In the genomic region with DNA sequence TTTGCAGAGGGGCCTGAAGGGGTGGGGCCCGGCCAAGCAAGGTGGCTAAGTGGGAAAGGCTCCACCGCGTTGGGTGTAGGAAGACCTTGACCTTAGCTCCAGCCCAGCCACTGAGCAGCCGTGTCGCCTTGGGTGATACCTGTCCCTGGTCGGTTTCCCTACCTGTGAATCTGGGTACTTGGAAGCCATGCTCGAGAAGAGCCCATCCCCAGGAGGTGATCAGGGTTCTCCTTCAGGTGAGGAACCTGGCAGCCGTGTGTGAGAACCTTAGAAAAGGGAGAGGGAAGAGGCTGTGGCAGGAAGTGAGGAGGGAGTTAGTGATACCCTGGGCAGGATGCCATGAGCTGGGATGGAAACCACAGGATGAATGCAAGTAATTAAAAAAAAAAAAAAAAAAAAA, we compare ENCODE assay signal across 12 cellular contexts. TPM values are rescaled to one million over a fixed set of nuclear protein-coding genes. Genes with fewer than 3 reads are reported as not detected.
A peak's percentile ranks its signal among the peaks of the same experiment; 100 is the strongest.
DNase-seq lines count a peak whose midpoint lies in the region; ATAC-seq, FAIRE-seq and TF ChIP-seq lines count a peak whose summit lies in the region.
"Had no signal": no experiment of that assay in that cellular context is flagged by ENCODE, and none has a peak within 500 bp of the region (broad histone marks: within the 10 kb centered on the region; RNA-seq: fewer than 3 reads in every experiment).

No MANE protein-coding gene starts in this region.

- POLR2A ChIA-PET in A549 (lab: Yijun Ruan, JAX), result no interaction called here

- H3K36me3 Mint-ChIP-seq in activated T-helper 17 cell treated with anti-CD3 and anti-CD28 coated beads, Interleukin-2, amount 50 U/mL, for 72 hours (ENCODE audit: low read depth), result no peaks in the 10 kb centered on the region
- peaks cover 4% of the 10 kb centered on the region for H3K36me3 Mint-ChIP-seq in type B pancreatic cell

- no peak for FAIRE-seq in A549 (lab: Jason Lieb, UNC)

- DNase-seq in A549 (ENCODE audit: low read depth in 1 of 2, low spot score in 1 of 2) (no peak), HFF-Myc (ENCODE audit: extremely low read depth, low read depth) (peak; percentile 85), left cardiac atrium (peak; percentile 35), ecto neural progenitor cell (ENCODE audit: low spot score) (no peak), CD1c-positive myeloid dendritic cell (ENCODE audit: extremely low spot score) (no peak), type B pancreatic cell (ENCODE audit: extremely low spot score, unreplicated experiment) (no peak)
- DNase-seq: effector memory CD8-positive, alpha-beta T cell; mesendoderm; upper lobe of left lung had no signal

- CTCF ChIA-PET in A549 (lab: Yijun Ruan, JAX), result interaction anchor here (1.6 kb wide), 1 partner anchor 20 kb away, joined by 4 read pairs; no protein-coding TSS in a partner anchor

- peak overlapping the region; percentile 45 for H3K4me2 ChIP-seq in A549

- TF ChIP-seq RAD21 in A549 (conservative IDR thresholded peaks at IDR 0.05 in 1 of 2, IDR thresholded peaks at IDR 0.05 in 1 of 2), result no peak

- TF ChIP-seq POLR2A in A549 (IDR thresholded peaks at IDR 0.05; ENCODE audit: low read length), result no peak

- H3K9me3 ChIP-seq in A549, result peaks cover 7% of the 10 kb centered on the region; the same call in 1 of the 3 replicates
- H3K9me3 ChIP-seq: SJSA1, upper lobe of left lung had no signal

- H3K9me3 Mint-ChIP-seq in activated T-helper 17 cell treated with anti-CD3 and anti-CD28 coated beads, Interleukin-2, amount 50 U/mL, for 72 hours, result no peaks in the 10 kb centered on the region
- H3K9me3 Mint-ChIP-seq in type B pancreatic cell, result peaks cover 3% of the 10 kb centered on the region
- H3K9me3 Mint-ChIP-seq: effector memory CD8-positive, alpha-beta T cell had no signal

- peak overlapping the region; percentile 62 to 84 for H3K27ac ChIP-seq in A549
- H3K27ac ChIP-seq: SJSA1, upper lobe of left lung had no signal

- H3K4me3 Mint-ChIP-seq in activated T-helper 17 cell treated with anti-CD3 and anti-CD28 coated beads, Interleukin-2, amount 50 U/mL, for 72 hours, result no peak overlapping the region
- H3K4me3 Mint-ChIP-seq in type B pancreatic cell, result no peak overlapping the region
- H3K4me3 Mint-ChIP-seq: effector memory CD8-positive, alpha-beta T cell had no signal

- H3K27me3 Mint-ChIP-seq in activated T-helper 17 cell treated with anti-CD3 and anti-CD28 coated beads, Interleukin-2, amount 50 U/mL, for 72 hours, result no peaks in the 10 kb centered on the region
- H3K27me3 Mint-ChIP-seq in type B pancreatic cell, result no peaks in the 10 kb centered on the region
- H3K27me3 Mint-ChIP-seq: effector memory CD8-positive, alpha-beta T cell had no signal

- no peak for TF ChIP-seq EP300 in A549 (IDR thresholded peaks at IDR 0.05)

- H3K4me1 ChIP-seq in A549, result peaks cover 29% of the 10 kb centered on the region

- no peak overlapping the region for H3K4me3 ChIP-seq in A549
- H3K4me3 ChIP-seq in HFF-Myc (replicated peaks; ENCODE audit: low read depth, low read length), result no peak overlapping the region
- H3K4me3 ChIP-seq: SJSA1, upper lobe of left lung had no signal

- TF ChIP-seq CTCF in A549 (IDR thresholded peaks at IDR 0.05) (no peak), HFF-Myc (IDR thresholded peaks at IDR 0.05; ENCODE audit: low read depth, low read length, missing control alignments) (no peak), type B pancreatic cell (conservative IDR thresholded peaks at IDR 0.05) (no peak)

- peak overlapping the region; percentile 21 for H3K27ac Mint-ChIP-seq in activated T-helper 17 cell treated with anti-CD3 and anti-CD28 coated beads, Interleukin-2, amount 50 U/mL, for 72 hours
- H3K27ac Mint-ChIP-seq in type B pancreatic cell, result no peak overlapping the region

- peaks cover 11% of the 10 kb centered on the region for H3K4me1 Mint-ChIP-seq in activated T-helper 17 cell treated with anti-CD3 and anti-CD28 coated beads, Interleukin-2, amount 50 U/mL, for 72 hours
- H3K4me1 Mint-ChIP-seq in type B pancreatic cell (ENCODE audit: unreplicated experiment), result no peaks in the 10 kb centered on the region

- intact Hi-C loops in left cardiac atrium (cut with DNase I), result no loop called here

- 91% methylated on average over 8 of the region's 8 CpGs for WGBS in A549 (ENCODE audit: missing lambda C conversion rate)

- ATAC-seq in A549 (no peak), left cardiac atrium (peak in 1 of 2 donors; percentile 39), HG03460 (IDR thresholded peaks at IDR 0.05; ENCODE audit: unreplicated experiment) (no peak)
- ATAC-seq in activated T-helper 17 cell treated with anti-CD3 and anti-CD28 coated beads, Interleukin-2, amount 50 U/mL, for 72 hours (replicated peaks), result no peak
- ATAC-seq: effector memory CD8-positive, alpha-beta T cell had no signal

TF ChIP-seq in A549, 52 proteins besides CTCF, POLR2A, EP300 and RAD21:
- TF ChIP-seq NFE2L2 (conservative IDR thresholded peaks at IDR 0.05; ENCODE audit: low read length), result no peak

RNA-seq across cellular contexts. Expression of a gene that starts 21.6 kb away (rescaled TPM):
- polyA plus RNA-seq in A549 (2011; rRNA removed), result 2.8 and 3.7 TPM in 2 replicates
- polyA plus RNA-seq in A549 (2012; cell fraction: cytosol; rRNA removed), result 0.99 and 1.5 TPM in 2 replicates
- 0.36 and 0.67 TPM in 2 replicates for polyA plus RNA-seq in A549 (2012; cell fraction: nucleus; rRNA removed)
- polyA plus RNA-seq in A549 (2017; fragmentation: RNase III; extraction: RNeasy Plus Mini Kit Qiagen cat#74134 plus additional on column Dnase treatment), result 2.4 to 2.7 TPM (median 2.6 TPM) in 3 replicates
- polyA minus RNA-seq in A549 (2011; rRNA and poly(A)+ RNA removed), result 8.7 and 10.8 TPM in 2 replicates
- 10 to 100 TPM; 15.4 to 18.7 TPM for total RNA-seq in activated T-helper 17 cell treated with anti-CD3 and anti-CD28 coated beads, Interleukin-2, amount 50 U/mL, for 72 hours
- total RNA-seq in left cardiac atrium, result 10 to 100 TPM; 49.6 to 66.2 TPM
- 22.7 and 22.9 TPM in 2 replicates for total RNA-seq in type B pancreatic cell (ENCODE audit: low replicate concordance)

Comparison
In these comparisons a context has a peak if more than half of its experiments do, and no peak if none do; other contexts are left out.
1. DNase-seq: peak in HFF-Myc (single experiment) and left cardiac atrium (single experiment); none in A549 (0 of 2), ecto neural progenitor cell (single experiment), CD1c-positive myeloid dendritic cell (single experiment) and type B pancreatic cell (single experiment).